ENCODE assay signal across 20 cellular contexts in the genomic region with DNA sequence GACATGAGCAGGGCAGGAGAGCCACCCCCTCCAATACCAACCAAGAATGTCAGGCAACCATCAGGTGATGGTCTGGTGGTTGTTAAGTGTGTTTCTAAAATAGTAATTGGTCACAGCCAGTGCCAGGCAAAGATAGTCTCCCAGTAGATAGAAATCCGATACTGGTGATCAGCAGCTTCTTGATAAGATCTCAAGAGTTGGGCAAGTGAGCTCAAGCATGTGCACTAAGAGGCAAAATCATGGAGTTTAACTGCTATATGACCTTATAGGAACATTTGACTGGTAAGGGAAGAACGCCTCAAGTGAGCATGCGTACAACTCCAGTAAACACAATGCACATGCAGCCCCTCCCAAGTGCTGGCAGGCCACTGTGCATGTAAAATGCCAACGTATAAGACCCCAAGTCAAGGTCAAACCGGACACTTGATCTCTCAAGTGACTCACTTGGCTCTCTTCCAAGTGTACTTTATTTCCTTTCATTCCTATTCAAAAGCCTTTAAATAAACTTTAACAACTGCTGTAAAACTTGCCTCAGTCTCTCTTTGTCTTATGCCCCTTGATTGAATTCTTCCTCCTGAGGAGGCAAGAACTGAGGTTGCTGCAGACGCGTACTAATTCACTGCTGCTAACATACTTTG. TPM values are rescaled to one million over a fixed set of nuclear protein-coding genes. Genes with fewer than 3 reads are reported as not detected.
DNase-seq lines count a peak whose midpoint lies in the region; ATAC-seq, FAIRE-seq and TF ChIP-seq lines count a peak whose summit lies in the region.
"Had no signal": no experiment of that assay in that cellular context is flagged by ENCODE, and none has a peak within 500 bp of the region (broad histone marks: within the 10 kb centered on the region; RNA-seq: fewer than 3 reads in every experiment).

No MANE protein-coding gene starts in this region.

- H3F3A ChIP-seq in PC-9 (ENCODE audit: insufficient read depth, low read depth) = no peaks in the 10 kb centered on the region

- no peaks in the 10 kb centered on the region for H3K9me1 ChIP-seq in endothelial cell of umbilical vein (replicated peaks; ENCODE audit: control insufficient read depth, extremely low read depth, insufficient read depth, low read length)

- TF ChIP-seq CTCF in PC-9 (conservative IDR thresholded peaks at IDR 0.05) (no peak), endothelial cell of umbilical vein (IDR thresholded peaks at IDR 0.05; ENCODE audit: extremely low read depth in 1 of 2, insufficient read depth in 1 of 2, low read depth in 1 of 2, low read length in 2 of 2) (no peak)

- DNase-seq in HCEC 1CT (peak; percentile 38), PC-9 (peak; percentile 10 to 58), endothelial cell of umbilical vein (ENCODE audit: low read depth, low spot score) (peak; percentile 62), H7 (no peak), C1 segment of cervical spinal cord (lab: John Stamatoyannopoulos, UW) (no peak), NCI-H526 (lab: John Stamatoyannopoulos, UW) (no peak)
- DNase-seq: activated CD4-positive, alpha-beta T cell treated with anti-CD3 and anti-CD28 coated beads, Interleukin-2, amount 50 U/mL, for 48 hours; activated T-cell treated with anti-CD3 and anti-CD28 coated beads, Interleukin-2, amount 50 U/mL, for 4 hours; BE2C; effector CD8-positive, alpha-beta T cell; foreskin keratinocyte; NCI-H69; nucleus accumbens; stimulated activated CD4-positive, alpha-beta T cell treated with anti-CD3 and anti-CD28 coated beads, Interleukin-4, amount 100 ng/mL, for 24 hours; stimulated activated CD8-positive, alpha-beta memory T cell treated with anti-CD3 and anti-CD28 coated beads, Interleukin-4, amount 100 ng/mL, for 48 hours had no signal

- intact Hi-C loops in PC-9 (cut with micrococcal nuclease; ENCODE audit: unreplicated experiment) = no loop called here
- intact Hi-C loops in endothelial cell of umbilical vein (cut with micrococcal nuclease) = no loop called here

- no peak overlapping the region for H3K9ac ChIP-seq in endothelial cell of umbilical vein (replicated peaks; ENCODE audit: extremely low read depth, insufficient read depth, low read length)

- no peak for ATAC-seq in HG03025 (IDR thresholded peaks at IDR 0.05; ENCODE audit: low FRiP score, unreplicated experiment)
- ATAC-seq: activated naive CD4-positive, alpha-beta T cell treated with anti-CD3 and anti-CD28 coated beads, Interleukin-2, amount 50 U/mL, for 72 hours; activated T-cell treated with anti-CD3 and anti-CD28 coated beads, Interleukin-2, amount 50 U/mL, for 4 hours; foreskin keratinocyte; left lobe of liver had no signal

- H3K79me2 ChIP-seq in PC-9 (ENCODE audit: low read depth) (no peaks in the 10 kb centered on the region), endothelial cell of umbilical vein (ENCODE audit: control insufficient read depth, insufficient read depth, low read length) (no peaks in the 10 kb centered on the region)

- TF ChIP-seq POLR2A in endothelial cell of umbilical vein (IDR thresholded peaks at IDR 0.05; ENCODE audit: low read depth, low read length) = no peak

- POLR2A ChIA-PET in PC-9 (lab: Charles Lee; ENCODE audit: unreplicated experiment) (no interaction called here), endothelial cell of umbilical vein (lab: Charles Lee) (no interaction called here)

- H3K27me3 ChIP-seq in PC-9 (ENCODE audit: insufficient read depth, low read depth) (no peaks in the 10 kb centered on the region), endothelial cell of umbilical vein (ENCODE audit: control insufficient read depth in 2 of 2, insufficient read depth in 2 of 2, low read length in 2 of 2) (no peaks in the 10 kb centered on the region), H7 (ENCODE audit: control insufficient read depth, insufficient read depth, low read length) (no peaks in the 10 kb centered on the region)
- H3K27me3 ChIP-seq: BE2C, cardiac muscle cell, foreskin keratinocyte, suprapubic skin had no signal

- H2AFZ ChIP-seq in PC-9 (no peak overlapping the region), endothelial cell of umbilical vein (ENCODE audit: low read depth, low read length) (no peak overlapping the region)

- CTCF ChIA-PET in PC-9 (lab: Charles Lee) = no interaction called here
- CTCF ChIA-PET in endothelial cell of umbilical vein (lab: Charles Lee) = no interaction called here

- H3K9me3 ChIP-seq in PC-9 (ENCODE audit: insufficient read depth, low read depth) (no peaks in the 10 kb centered on the region), endothelial cell of umbilical vein (replicated peaks; ENCODE audit: control insufficient read depth, insufficient read depth, low read length) (no peaks in the 10 kb centered on the region)
- H3K9me3 ChIP-seq: BE2C, suprapubic skin had no signal

- no peak overlapping the region for H3K4me2 ChIP-seq in PC-9
- H3K4me2 ChIP-seq in endothelial cell of umbilical vein (ENCODE audit: insufficient read depth, low read length) = peak overlapping the region; percentile 12

- peak; percentile 43 for FAIRE-seq in endothelial cell of umbilical vein (lab: Jason Lieb, UNC)

- no peak overlapping the region for H3K27ac ChIP-seq in PC-9
- no peak overlapping the region for H3K27ac ChIP-seq in endothelial cell of umbilical vein (ENCODE audit: insufficient read depth, low read depth, low read length)
- H3K27ac ChIP-seq: cardiac muscle cell, foreskin keratinocyte had no signal

- H3K4me1 ChIP-seq in PC-9 (replicated peaks; ENCODE audit: insufficient read depth) = peaks cover 17% of the 10 kb centered on the region
- peaks cover 10% of the 10 kb centered on the region for H3K4me1 ChIP-seq in endothelial cell of umbilical vein (ENCODE audit: control insufficient read depth, extremely low read depth, insufficient read depth, low read length)
- H3K4me1 ChIP-seq: BE2C, foreskin keratinocyte had no signal

- BruUV-seq in PC-9 (replicated peaks; lab: Mats Ljungman, UMichigan) (no TSS peak), endothelial cell of umbilical vein (replicated peaks; lab: Mats Ljungman, UMichigan) (no TSS peak)

- H3K4me3 ChIP-seq in PC-9 = no peak overlapping the region
- H3K4me3 ChIP-seq in endothelial cell of umbilical vein (replicated peaks in 1 of 3; ENCODE audit: insufficient read depth in 1 of 3, low read depth in 1 of 3, low read length in 3 of 3) = no peak overlapping the region
- no peak overlapping the region for H3K4me3 ChIP-seq in H7 (ENCODE audit: insufficient read depth, low read depth, low read length)
- H3K4me3 ChIP-seq: cardiac muscle cell, suprapubic skin had no signal

- no peaks in the 10 kb centered on the region for H3K9me2 ChIP-seq in PC-9 (ENCODE audit: insufficient read depth)

- H4K20me1 ChIP-seq in PC-9 (ENCODE audit: insufficient read depth) = no peaks in the 10 kb centered on the region
- no peaks in the 10 kb centered on the region for H4K20me1 ChIP-seq in endothelial cell of umbilical vein (replicated peaks; ENCODE audit: control insufficient read depth, extremely low read depth, insufficient read depth, low read length)

- dilution Hi-C loops in endothelial cell of umbilical vein (cut with MboI; ENCODE audit: extremely low pct_ligation_motif_present, low sequenced_read_pairs) = no loop called here

- H3K36me3 ChIP-seq in PC-9 (ENCODE audit: low read depth) (no peaks in the 10 kb centered on the region), endothelial cell of umbilical vein (ENCODE audit: control insufficient read depth in 2 of 2, extremely low read depth in 1 of 2, insufficient read depth in 2 of 2, low read length in 2 of 2) (no peaks in the 10 kb centered on the region), H7 (replicated peaks; ENCODE audit: control insufficient read depth, insufficient read depth, low read length) (no peaks in the 10 kb centered on the region)
- H3K36me3 ChIP-seq: BE2C, cardiac muscle cell, suprapubic skin had no signal

TF ChIP-seq in endothelial cell of umbilical vein, 7 proteins besides CTCF, POLR2A, EP300 and RAD21:
- TF ChIP-seq, protein P1, sequence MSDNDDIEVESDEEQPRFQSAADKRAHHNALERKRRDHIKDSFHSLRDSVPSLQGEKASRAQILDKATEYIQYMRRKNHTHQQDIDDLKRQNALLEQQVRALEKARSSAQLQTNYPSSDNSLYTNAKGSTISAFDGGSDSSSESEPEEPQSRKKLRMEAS (IDR thresholded peaks at IDR 0.05; ENCODE audit: insufficient read depth, insufficient read length) = no peak
- peak; percentile 30 for TF ChIP-seq GATA2 (IDR thresholded peaks at IDR 0.05; ENCODE audit: insufficient read depth, insufficient read length, low read depth, low read length)

RNA-seq across cellular contexts. Expression of a gene that starts 36.0 kb away (rescaled TPM):
- total RNA-seq in PC-9 (2021) (29.8 and 44.0 TPM in 2 replicates), endothelial cell of umbilical vein (39.6 and 39.8 TPM in 2 replicates)
- 17.1 and 17.8 TPM in 2 replicates for polyA plus RNA-seq in endothelial cell of umbilical vein
- 13.2 and 15.4 TPM in 2 replicates for polyA plus RNA-seq in endothelial cell of umbilical vein (2011; cell fraction: cytosol; rRNA removed)
- 62.4 and 64.5 TPM in 2 replicates for polyA plus RNA-seq in endothelial cell of umbilical vein (2011; cell fraction: nucleus; rRNA removed)
- polyA plus RNA-seq in endothelial cell of umbilical vein (2012) = 19.5 and 22.0 TPM in 2 replicates
- polyA minus RNA-seq in endothelial cell of umbilical vein = 43.2 and 47.8 TPM in 2 replicates
- polyA minus RNA-seq in endothelial cell of umbilical vein (2011; cell fraction: cytosol; rRNA and poly(A)+ RNA removed) = 2.6 TPM
- 139 and 164 TPM in 2 replicates for polyA minus RNA-seq in endothelial cell of umbilical vein (2011; cell fraction: nucleus; rRNA and poly(A)+ RNA removed)
- 6.5 and 7.9 TPM in 2 replicates for total RNA-seq in H7 (2014; rRNA removed; shearing (Covaris generic))

Comparison
In these comparisons a context has a peak if more than half of its experiments do, and no peak if none do; other contexts are left out.
1. DNase-seq: peak in HCEC 1CT (single experiment), PC-9 (2 of 2) and endothelial cell of umbilical vein (single experiment); none in H7 (single experiment), C1 segment of cervical spinal cord (0 of 14) and NCI-H526 (0 of 2).